Comparison of ENCODE assay signal across 10 cellular contexts in genomic region chr7:99562114-99562784, GRCh38. TPM values are rescaled to one million over a fixed set of nuclear protein-coding genes. Genes with fewer than 3 reads are reported as not detected.
DNase-seq lines count a peak whose midpoint lies in the region; ATAC-seq, FAIRE-seq and TF ChIP-seq lines count a peak whose summit lies in the region.
"Had no signal": no experiment of that assay in that cellular context is flagged by ENCODE, and none has a peak within 500 bp of the region (broad histone marks: within the 10 kb centered on the region; RNA-seq: fewer than 3 reads in every experiment).

No MANE protein-coding gene starts in this region.

- H3K4me2 ChIP-seq in mammary epithelial cell (ENCODE audit: insufficient read depth, low read depth, low read length) (peak overlapping the region; percentile 71), osteoblast (ENCODE audit: insufficient read depth, low read length) (peak overlapping the region; percentile 35)

- TF ChIP-seq POLR2A in GM12892 (IDR thresholded peaks at IDR 0.05; ENCODE audit: low read depth, low read length), result no peak

- peak overlapping the region; percentile 31 for H3K4me3 Mint-ChIP-seq in Caco-2 (ENCODE audit: unreplicated experiment)

- DNase-seq in Caco-2 (no peak), Panc1 (ENCODE audit: low read depth, low spot score) (no peak), mammary epithelial cell (no peak), osteoblast (ENCODE audit: insufficient read length, low spot score, missing footprints) (no peak), SIG-M5 (lab: John Stamatoyannopoulos, UW) (no peak), NCI-H345 (lab: John Stamatoyannopoulos, UW) (no peak), GM12892 (ENCODE audit: insufficient read length) (no peak), DMS 273 (lab: John Stamatoyannopoulos, UW; ENCODE audit: unreplicated experiment) (no peak)
- DNase-seq: DMS 273 treated with DMSO at 0.1 percent for 48 hours, left ventricle myocardium superior had no signal

- H3K4me3 ChIP-seq in Caco-2 (ENCODE audit: low read depth, low read length), result no peak overlapping the region
- peak overlapping the region in 1 of 2 experiments; percentile 1; a peak in 1 of 4 replicates for H3K4me3 ChIP-seq in Panc1 (ENCODE audit: low read depth in 2 of 2, low read length in 2 of 2)
- H3K4me3 ChIP-seq in mammary epithelial cell (replicated peaks in 1 of 3; ENCODE audit: insufficient read depth in 1 of 3, low read depth in 2 of 3, low read length in 3 of 3), result no peak overlapping the region
- no peak overlapping the region for H3K4me3 ChIP-seq in osteoblast (ENCODE audit: insufficient read depth, low read length)

- H3K79me2 ChIP-seq in mammary epithelial cell (ENCODE audit: insufficient read depth, low read length), result peaks cover 81% of the 10 kb centered on the region
- peaks cover 79% of the 10 kb centered on the region for H3K79me2 ChIP-seq in osteoblast (ENCODE audit: insufficient read depth, low read length)

- H3K36me3 ChIP-seq in Caco-2 (ENCODE audit: control insufficient read depth, insufficient read depth, low read length) (no peaks in the 10 kb centered on the region), Panc1 (ENCODE audit: control insufficient read depth, insufficient read depth, low read length) (peaks cover 39% of the 10 kb centered on the region), mammary epithelial cell (ENCODE audit: insufficient read depth, low read length) (peaks cover 33% of the 10 kb centered on the region), osteoblast (ENCODE audit: insufficient read depth, low read length) (peaks cover 54% of the 10 kb centered on the region)

- H3K27me3 ChIP-seq in Caco-2 (replicated peaks; ENCODE audit: control insufficient read depth, insufficient read depth, low read length), result no peaks in the 10 kb centered on the region
- H3K27me3 ChIP-seq in Panc1 (ENCODE audit: control insufficient read depth, insufficient read depth, low read length), result no peaks in the 10 kb centered on the region
- H3K27me3 ChIP-seq in mammary epithelial cell (ENCODE audit: insufficient read depth, low read length), result no peaks in the 10 kb centered on the region
- no peaks in the 10 kb centered on the region for H3K27me3 ChIP-seq in osteoblast (ENCODE audit: insufficient read depth, low read length)

- WGBS in mammary epithelial cell (ENCODE audit: low coverage, missing lambda C conversion rate), result 49% methylated on average over 7 of the region's 9 CpGs

- H4K20me1 ChIP-seq in mammary epithelial cell (ENCODE audit: insufficient read depth, low read length) (no peaks in the 10 kb centered on the region), osteoblast (ENCODE audit: insufficient read depth, low read length) (peaks cover 27% of the 10 kb centered on the region)

- H3K4me1 ChIP-seq in Caco-2 (peaks cover 38% of the 10 kb centered on the region), Panc1 (ENCODE audit: control insufficient read depth, insufficient read depth, low read length) (peaks cover 28% of the 10 kb centered on the region), mammary epithelial cell (ENCODE audit: insufficient read depth, low read length) (peaks cover 45% of the 10 kb centered on the region), osteoblast (ENCODE audit: insufficient read depth, low read length) (peaks cover 38% of the 10 kb centered on the region)

- H3K27ac Mint-ChIP-seq in Caco-2 (ENCODE audit: unreplicated experiment), result peak overlapping the region; percentile 84

- intact Hi-C loops in Caco-2 (cut with micrococcal nuclease; ENCODE audit: unreplicated experiment), result no loop called here
- intact Hi-C loops in Panc1 (cut with micrococcal nuclease; ENCODE audit: unreplicated experiment), result no loop called here
- intact Hi-C loops in mammary epithelial cell (cut with micrococcal nuclease), result no loop called here

- H3K9me3 Mint-ChIP-seq in Caco-2 (ENCODE audit: unreplicated experiment), result peaks cover 12% of the 10 kb centered on the region

- dilution Hi-C loops in mammary epithelial cell (cut with HindIII; ENCODE audit: low sequenced_read_pairs), result no loop called here

- CTCF ChIA-PET in Caco-2 (lab: Charles Lee), result no interaction called here
- CTCF ChIA-PET in Panc1 (lab: Charles Lee), result no interaction called here
- CTCF ChIA-PET in mammary epithelial cell (lab: Charles Lee; ENCODE audit: low non-redundant PET), result no interaction called here

- H3K4me1 Mint-ChIP-seq in Caco-2 (ENCODE audit: low read depth, unreplicated experiment), result peaks cover 35% of the 10 kb centered on the region

- peak overlapping the region; percentile 39 for H3K9ac ChIP-seq in mammary epithelial cell (ENCODE audit: insufficient read depth, low read length)

- BruUV-seq in Caco-2 (replicated peaks; lab: Mats Ljungman, UMichigan) (TSS peak; percentile 25), Panc1 (replicated peaks; lab: Mats Ljungman, UMichigan) (TSS peak; percentile 11), mammary epithelial cell (replicated peaks; lab: Mats Ljungman, UMichigan) (TSS peak; percentile 53)

- TF ChIP-seq CTCF in Caco-2 (IDR thresholded peaks at IDR 0.05; ENCODE audit: insufficient read depth in 1 of 2, low read depth in 1 of 2, low read length in 1 of 2, severe bottlenecking in 1 of 2, unreplicated experiment in 1 of 2), result no peak
- no peak for TF ChIP-seq CTCF in Panc1 (IDR thresholded peaks at IDR 0.05)
- no peak for TF ChIP-seq CTCF in mammary epithelial cell (conservative IDR thresholded peaks at IDR 0.05 in 1 of 2, IDR thresholded peaks at IDR 0.05 in 1 of 2; ENCODE audit: extremely low read depth in 1 of 2, insufficient read depth in 1 of 2, low read depth in 1 of 2, low read length in 2 of 2)
- TF ChIP-seq CTCF in osteoblast (IDR thresholded peaks at IDR 0.05; ENCODE audit: extremely low read depth, low read depth, low read length), result no peak

- no peaks in the 10 kb centered on the region for H3K27me3 Mint-ChIP-seq in Caco-2 (ENCODE audit: insufficient read depth, unreplicated experiment)

- POLR2A ChIA-PET in Caco-2 (lab: Charles Lee) (no interaction called here), Panc1 (lab: Charles Lee) (no interaction called here)

- no peak overlapping the region for H2AFZ ChIP-seq in mammary epithelial cell (ENCODE audit: low read depth, low read length)
- H2AFZ ChIP-seq in osteoblast (ENCODE audit: low read length), result no peak overlapping the region

- H3K27ac ChIP-seq in Panc1 (ENCODE audit: low read length), result peak overlapping the region; percentile 74
- peak overlapping the region; percentile 84 for H3K27ac ChIP-seq in mammary epithelial cell (ENCODE audit: insufficient read depth, low read depth, low read length)
- H3K27ac ChIP-seq in osteoblast (ENCODE audit: low read depth, low read length), result peak overlapping the region; percentile 75

- H3K9me3 ChIP-seq in Caco-2 (no peaks in the 10 kb centered on the region), Panc1 (ENCODE audit: control insufficient read depth, insufficient read depth, low read depth, low read length) (no peaks in the 10 kb centered on the region), mammary epithelial cell (replicated peaks; ENCODE audit: insufficient read depth, low read length) (no peaks in the 10 kb centered on the region), osteoblast (ENCODE audit: low read depth, low read length) (no peaks in the 10 kb centered on the region)

- peaks cover 22% of the 10 kb centered on the region for H3K36me3 Mint-ChIP-seq in Caco-2 (ENCODE audit: insufficient read depth, unreplicated experiment)

- in situ Hi-C loops in Panc1 (cut with HindIII; ENCODE audit: low pct_unique_long_range_greater_than_20kb, low sequenced_read_pairs), result no loop called here
- in situ Hi-C loops in mammary epithelial cell (cut with MboI; ENCODE audit: low sequenced_read_pairs in 2 of 2), result loop anchor here in 1 of 2 donors (5.0 kb wide), 2 partner anchors 55 kb away; partner anchors contain the start of gene ZSCAN25

- no peak for ATAC-seq in Panc1
- ATAC-seq: left ventricle myocardium superior had no signal

- no peak for FAIRE-seq in GM12892 (lab: Jason Lieb, UNC)

RNA-seq across cellular contexts. Expression of gene ZNF655, which starts 3.8 kb away (rescaled TPM):
- total RNA-seq in Caco-2 (2022) (21.1 and 21.2 TPM in 2 replicates), Panc1 (2021; ENCODE audit: unreplicated experiment) (54.9 TPM), mammary epithelial cell (10 to 100 TPM; 64.5 to 66.0 TPM), osteoblast (75.1 and 76.7 TPM in 2 replicates)
- polyA plus RNA-seq in Panc1 (2012; ENCODE audit: insufficient read length), result 48.4 TPM
- 39.6 TPM for polyA plus RNA-seq in mammary epithelial cell
- polyA minus RNA-seq in mammary epithelial cell, result 54.6 TPM
- 40.5 TPM for polyA plus RNA-seq in GM12892 (2012; ENCODE audit: missing spikeins)

RNA-seq across cellular contexts. Expression of gene FAM200A, which starts 10.3 kb away (rescaled TPM):
- total RNA-seq in Caco-2 (2022) (5.2 TPM in 2 replicates), Panc1 (2021; ENCODE audit: unreplicated experiment) (4.6 TPM), mammary epithelial cell (1 to 10 TPM; 4.6 to 7.8 TPM), osteoblast (7.6 and 8.5 TPM in 2 replicates)
- 3.5 TPM for polyA plus RNA-seq in Panc1 (2012; ENCODE audit: insufficient read length)
- 4.7 TPM for polyA plus RNA-seq in mammary epithelial cell
- 1.2 TPM for polyA minus RNA-seq in mammary epithelial cell
- 5.3 TPM for polyA plus RNA-seq in GM12892 (2012; ENCODE audit: missing spikeins)

RNA-seq across cellular contexts. Expression of gene TMEM225B, which starts 35.8 kb away (rescaled TPM):
- total RNA-seq in Caco-2 (2022) (0.27 TPM in 1 of 2 replicates, not detected in the other), Panc1 (2021; ENCODE audit: unreplicated experiment) (0.31 TPM), mammary epithelial cell (not detected), osteoblast (0.29 and 0.72 TPM in 2 replicates)
- polyA plus RNA-seq in Panc1 (2012; ENCODE audit: insufficient read length), result 0.64 TPM
- polyA plus RNA-seq in mammary epithelial cell, result not detected
- not detected for polyA minus RNA-seq in mammary epithelial cell
- 0.51 TPM for polyA plus RNA-seq in GM12892 (2012; ENCODE audit: missing spikeins)
- total RNA-seq: left ventricle myocardium superior had no signal

RNA-seq across cellular contexts. Expression of gene ZSCAN25, which starts 54.5 kb away (rescaled TPM):
- 21.2 and 22.3 TPM in 2 replicates for total RNA-seq in Caco-2 (2022)
- 14.8 TPM for total RNA-seq in Panc1 (2021; ENCODE audit: unreplicated experiment)
- 9.6 TPM for polyA plus RNA-seq in Panc1 (2012; ENCODE audit: insufficient read length)
- total RNA-seq in mammary epithelial cell, result 10 to 100 TPM; 18.8 to 24.2 TPM
- polyA plus RNA-seq in mammary epithelial cell, result 8.9 TPM
- 39.9 TPM for polyA minus RNA-seq in mammary epithelial cell
- 11.9 and 12.7 TPM in 2 replicates for total RNA-seq in osteoblast
- polyA plus RNA-seq in GM12892 (2012; ENCODE audit: missing spikeins), result 5.0 TPM

RNA-seq across cellular contexts. Expression of gene ZKSCAN5, which starts 57.8 kb away (rescaled TPM):
- total RNA-seq in Caco-2 (2022) (12.4 and 13.3 TPM in 2 replicates), Panc1 (2021; ENCODE audit: unreplicated experiment) (17.5 TPM), mammary epithelial cell (10 to 100 TPM; 11.7 to 11.9 TPM), osteoblast (12.3 and 12.7 TPM in 2 replicates)
- 13.7 TPM for polyA plus RNA-seq in Panc1 (2012; ENCODE audit: insufficient read length)
- polyA plus RNA-seq in mammary epithelial cell, result 7.1 TPM
- 14.0 TPM for polyA minus RNA-seq in mammary epithelial cell
- 3.9 TPM for polyA plus RNA-seq in GM12892 (2012; ENCODE audit: missing spikeins)
